15 cellular contexts compared by ENCODE assay signal in genomic region chr14:28381656-28382055, GRCh38.
DNase-seq lines count a peak whose midpoint lies in the region; ATAC-seq and TF ChIP-seq lines count a peak whose summit lies in the region.
"Had no signal": no experiment of that assay in that cellular context is flagged by ENCODE, and none has a peak within 500 bp of the region (broad histone marks: within the 10 kb centered on the region; RNA-seq: fewer than 3 reads in every experiment).

No MANE protein-coding gene starts in this region.

- intact Hi-C loops in PC-3 (cut with micrococcal nuclease): loop anchor here (5.0 kb wide), 3 partner anchors 59 to 216 kb away; no protein-coding TSS in a partner anchor
- intact Hi-C loops in mammary epithelial cell (cut with micrococcal nuclease): no loop called here

- no peak for TF ChIP-seq CTCF in PC-3 (conservative IDR thresholded peaks at IDR 0.05; ENCODE audit: low read depth, low read length)
- no peak for TF ChIP-seq CTCF in mammary epithelial cell (conservative IDR thresholded peaks at IDR 0.05 in 1 of 2, IDR thresholded peaks at IDR 0.05 in 1 of 2; ENCODE audit: extremely low read depth in 1 of 2, insufficient read depth in 1 of 2, low read depth in 1 of 2, low read length in 2 of 2)
- no peak for TF ChIP-seq CTCF in fibroblast of pulmonary artery (IDR thresholded peaks at IDR 0.05; ENCODE audit: low read length, missing control alignments)

- H3K27me3 ChIP-seq in ACC112 (ENCODE audit: insufficient read depth, low read length): no peaks in the 10 kb centered on the region
- no peaks in the 10 kb centered on the region for H3K27me3 ChIP-seq in PC-3 (ENCODE audit: low read length)
- H3K27me3 ChIP-seq in mammary epithelial cell (ENCODE audit: insufficient read depth, low read length): no peaks in the 10 kb centered on the region

- POLR2A ChIA-PET in PC-3 (lab: Charles Lee; ENCODE audit: unreplicated experiment): no interaction called here

- no TSS peak for BruUV-seq in PC-3 (replicated peaks; lab: Mats Ljungman, UMichigan)
- BruUV-seq in mammary epithelial cell (replicated peaks; lab: Mats Ljungman, UMichigan): no TSS peak

- H3K4me1 ChIP-seq in ACC112 (ENCODE audit: control insufficient read depth, insufficient read depth, low read length, unreplicated experiment): peaks cover 18% of the 10 kb centered on the region
- H3K4me1 ChIP-seq in PC-3 (ENCODE audit: insufficient read depth, low read length): peaks cover 40% of the 10 kb centered on the region
- H3K4me1 ChIP-seq in mammary epithelial cell (ENCODE audit: insufficient read depth, low read length): peaks cover 16% of the 10 kb centered on the region

- peak overlapping the region; percentile 87 for H3K27ac ChIP-seq in ACC112 (ENCODE audit: low read depth, low read length)
- H3K27ac ChIP-seq in PC-3 (ENCODE audit: low read length): peak overlapping the region; percentile 92
- H3K27ac ChIP-seq in mammary epithelial cell (ENCODE audit: insufficient read depth, low read depth, low read length): peak overlapping the region; percentile 73
- H3K27ac ChIP-seq: SK-N-MC had no signal

- in situ Hi-C loops in mammary epithelial cell (cut with MboI; ENCODE audit: low sequenced_read_pairs in 2 of 2): loop anchor here in 1 of 2 donors (10.0 kb wide), 1 partner anchor 193 kb away; no protein-coding TSS in a partner anchor

- WGBS in mammary epithelial cell (ENCODE audit: low coverage, missing lambda C conversion rate): 7% methylated on average over 2 of the region's 2 CpGs

- no peaks in the 10 kb centered on the region for H3K27me3 Mint-ChIP-seq in activated naive CD8-positive, alpha-beta T cell treated with anti-CD3 and anti-CD28 coated beads, Interleukin-2, amount 50 U/mL, for 24 hours
- H3K27me3 Mint-ChIP-seq: IgD-negative memory B cell had no signal

- H3K36me3 ChIP-seq in ACC112 (ENCODE audit: insufficient read depth, low read length): no peaks in the 10 kb centered on the region
- H3K36me3 ChIP-seq in PC-3 (ENCODE audit: low read depth, low read length): no peaks in the 10 kb centered on the region
- H3K36me3 ChIP-seq in mammary epithelial cell (ENCODE audit: insufficient read depth, low read length): no peaks in the 10 kb centered on the region

- CTCF ChIA-PET in PC-3 (lab: Charles Lee) (no interaction called here), mammary epithelial cell (lab: Charles Lee; ENCODE audit: low non-redundant PET) (interaction anchor here (0.6 kb wide), 1 partner anchor 254 kb away, joined by 4 read pairs; no protein-coding TSS in a partner anchor)

- H3F3A ChIP-seq in PC-3 (ENCODE audit: low read length, unreplicated experiment): peaks cover 18% of the 10 kb centered on the region

- no peaks in the 10 kb centered on the region for H3K4me1 Mint-ChIP-seq in activated naive CD8-positive, alpha-beta T cell treated with anti-CD3 and anti-CD28 coated beads, Interleukin-2, amount 50 U/mL, for 24 hours
- H3K4me1 Mint-ChIP-seq: IgD-negative memory B cell had no signal

- H2AFZ ChIP-seq in ACC112 (ENCODE audit: low read length, unreplicated experiment): peak overlapping the region; percentile 55
- peak overlapping the region; percentile 35 for H2AFZ ChIP-seq in PC-3 (ENCODE audit: low read length)
- no peak overlapping the region for H2AFZ ChIP-seq in mammary epithelial cell (ENCODE audit: low read depth, low read length)

- no peak overlapping the region for H3K9ac ChIP-seq in PC-3 (ENCODE audit: low read length)
- no peak overlapping the region for H3K9ac ChIP-seq in mammary epithelial cell (ENCODE audit: insufficient read depth, low read length)

- peak; percentile 10; the same call in 1 of the 2 replicates for ATAC-seq in PC-3
- no peak for ATAC-seq in HG02870 (IDR thresholded peaks at IDR 0.05; ENCODE audit: unreplicated experiment)
- no peak for ATAC-seq in activated naive CD8-positive, alpha-beta T cell treated with anti-CD3 and anti-CD28 coated beads, Interleukin-2, amount 50 U/mL, for 24 hours

- H3K4me2 ChIP-seq in PC-3 (ENCODE audit: low read length): peak overlapping the region; percentile 71
- peak overlapping the region; percentile 68 for H3K4me2 ChIP-seq in mammary epithelial cell (ENCODE audit: insufficient read depth, low read depth, low read length)

- no peaks in the 10 kb centered on the region for H3K36me3 Mint-ChIP-seq in activated naive CD8-positive, alpha-beta T cell treated with anti-CD3 and anti-CD28 coated beads, Interleukin-2, amount 50 U/mL, for 24 hours (ENCODE audit: low read depth)
- H3K36me3 Mint-ChIP-seq: IgD-negative memory B cell had no signal

- H3K4me3 ChIP-seq in ACC112 (ENCODE audit: low read depth, low read length) (peak overlapping the region; percentile 30; the same call in 1 of the 2 replicates), PC-3 (ENCODE audit: low read length) (peak overlapping the region; percentile 20; the same call in 1 of the 2 replicates), mammary epithelial cell (replicated peaks in 1 of 3; ENCODE audit: insufficient read depth in 1 of 3, low read depth in 2 of 3, low read length in 3 of 3) (no peak overlapping the region), fibroblast of pulmonary artery (replicated peaks; ENCODE audit: low read depth, low read length) (no peak overlapping the region)
- H3K4me3 ChIP-seq: SK-N-MC had no signal

- H3K9me2 ChIP-seq in PC-3 (replicated peaks; ENCODE audit: low read length): 0 out of 2 replicates have a peak, but pooled peaks cover 4% of the 10 kb centered on the region

- no peak overlapping the region for H3K27ac Mint-ChIP-seq in activated naive CD8-positive, alpha-beta T cell treated with anti-CD3 and anti-CD28 coated beads, Interleukin-2, amount 50 U/mL, for 24 hours
- H3K27ac Mint-ChIP-seq: HFFc6, IgD-negative memory B cell had no signal

- H3K4me3 Mint-ChIP-seq in activated naive CD8-positive, alpha-beta T cell treated with anti-CD3 and anti-CD28 coated beads, Interleukin-2, amount 50 U/mL, for 24 hours: no peak overlapping the region
- H3K4me3 Mint-ChIP-seq: HFFc6, IgD-negative memory B cell had no signal

- DNase-seq in PC-3: peak; percentile 79
- no peak for DNase-seq in mammary epithelial cell
- peak; percentile 42 for DNase-seq in fibroblast of pulmonary artery (ENCODE audit: low read depth)
- DNase-seq in activated naive CD8-positive, alpha-beta T cell treated with anti-CD3 and anti-CD28 coated beads, Interleukin-2, amount 50 U/mL, for 24 hours: no peak
- no peak for DNase-seq in NCI-H774 (lab: John Stamatoyannopoulos, UW)
- DNase-seq in COR-L47 (lab: John Stamatoyannopoulos, UW): no peak
- DNase-seq: HFFc6, NCI-H1436 treated with DMSO at 0.1 percent for 48 hours, NCI-H2081 treated with DMSO at 0.1 percent for 48 hours, NCI-H2227 treated with DMSO at 0.1 percent for 48 hours, NCI-H526 had no signal

- no peaks in the 10 kb centered on the region for H4K20me1 ChIP-seq in PC-3 (ENCODE audit: low read length)
- H4K20me1 ChIP-seq in mammary epithelial cell (ENCODE audit: insufficient read depth, low read length): no peaks in the 10 kb centered on the region

- peaks cover 5% of the 10 kb centered on the region for H3K9me3 Mint-ChIP-seq in activated naive CD8-positive, alpha-beta T cell treated with anti-CD3 and anti-CD28 coated beads, Interleukin-2, amount 50 U/mL, for 24 hours

- dilution Hi-C loops in mammary epithelial cell (cut with HindIII; ENCODE audit: low sequenced_read_pairs): no loop called here

- no peaks in the 10 kb centered on the region for H3K9me3 ChIP-seq in PC-3 (ENCODE audit: low read length)
- H3K9me3 ChIP-seq in mammary epithelial cell (replicated peaks; ENCODE audit: insufficient read depth, low read length): no peaks in the 10 kb centered on the region

- H3K79me2 ChIP-seq in ACC112 (ENCODE audit: control insufficient read depth, insufficient read depth, low read length, unreplicated experiment): no peaks in the 10 kb centered on the region
- peaks cover 10% of the 10 kb centered on the region; the same call in 1 of the 2 replicates for H3K79me2 ChIP-seq in PC-3 (ENCODE audit: low read length)
- no peaks in the 10 kb centered on the region for H3K79me2 ChIP-seq in mammary epithelial cell (ENCODE audit: insufficient read depth, low read length)

Comparison
In these comparisons a context has a peak if more than half of its experiments do, and no peak if none do; other contexts are left out.
1. H3K4me3 ChIP-seq: peak in ACC112 (single experiment) and PC-3 (single experiment); none in mammary epithelial cell (0 of 3) and fibroblast of pulmonary artery (single experiment).
2. DNase-seq: peak in PC-3 (single experiment) and fibroblast of pulmonary artery (single experiment); none in mammary epithelial cell (single experiment), activated naive CD8-positive, alpha-beta T cell treated with anti-CD3 and anti-CD28 coated beads, Interleukin-2, amount 50 U/mL, for 24 hours (single experiment), NCI-H774 (single experiment) and COR-L47 (single experiment).
3. Peak in every context shown above with its lines, with median percentiles within 50 percentile points of each other: H3K27ac ChIP-seq.